Comparison of ENCODE assay signal across 8 cellular contexts in the genomic region with DNA sequence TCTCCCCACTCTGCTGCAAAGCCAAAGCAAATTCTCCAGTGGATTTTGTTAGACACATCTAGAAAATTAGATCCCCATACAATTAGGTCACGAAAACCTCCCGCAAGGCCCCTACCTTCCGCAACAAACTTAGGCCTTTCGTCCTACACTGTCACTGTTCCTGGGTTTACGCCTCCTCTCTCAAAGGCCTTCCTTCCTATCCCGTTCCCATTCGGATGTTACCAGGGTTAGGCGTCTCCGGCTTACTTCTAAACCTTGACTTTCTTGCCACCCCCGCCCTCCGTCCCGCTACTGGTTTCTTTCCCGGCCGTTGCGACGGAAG. TPM values are rescaled to one million over a fixed set of nuclear protein-coding genes. Genes with fewer than 3 reads are reported as not detected.
DNase-seq lines count a peak whose midpoint lies in the region; ATAC-seq, FAIRE-seq and TF ChIP-seq lines count a peak whose summit lies in the region.

No MANE protein-coding gene starts in this region.

- WGBS in testis, 2 donors: 0% methylated on average over 16 of the region's 16 CpGs

- no peaks in the 10 kb centered on the region for H3K9me3 Mint-ChIP-seq in T-helper 2 cell treated with Interferon-gamma antibody and Interleukin-4, amounts not matched to agents 5 μg/mL and 100 μg/mL, for 36 hours

- peaks cover 33% of the 10 kb centered on the region for H3K4me1 ChIP-seq in adipocyte (ENCODE audit: control insufficient read depth, insufficient read depth, low read length)
- peaks cover 5 to 8% of the 10 kb centered on the region in 2 donors for H3K4me1 ChIP-seq in kidney (ENCODE audit: control insufficient read depth in 1 of 2, insufficient read depth in 1 of 2, low read depth in 1 of 2, low read length in 2 of 2)
- H3K4me1 ChIP-seq in testis: peaks cover 8% of the 10 kb centered on the region

- H3K27ac ChIP-seq in kidney (ENCODE audit: low read depth in 2 of 2, low read length in 2 of 2): peak overlapping the region; percentile 92 to 97
- peak overlapping the region; percentile 90 to 93 for H3K27ac ChIP-seq in testis

- H3K27me3 ChIP-seq in adipocyte (replicated peaks; ENCODE audit: control insufficient read depth, insufficient read depth, low read length): no peaks in the 10 kb centered on the region
- H3K27me3 ChIP-seq in testis: no peaks in the 10 kb centered on the region

- H3K36me3 ChIP-seq in adipocyte (ENCODE audit: control insufficient read depth, insufficient read depth, low read length, severe bottlenecking): peaks cover 38% of the 10 kb centered on the region
- H3K36me3 ChIP-seq in kidney (ENCODE audit: control insufficient read depth in 1 of 2, insufficient read depth in 2 of 2, low read length in 2 of 2): peaks cover 19 to 25% of the 10 kb centered on the region in 2 donors
- no peaks in the 10 kb centered on the region for H3K36me3 ChIP-seq in testis (ENCODE audit: low read depth, missing control alignments)

- no peak for DNase-seq in T-helper 2 cell treated with Interferon-gamma antibody and Interleukin-4, amounts not matched to agents 5 μg/mL and 100 μg/mL, for 36 hours (ENCODE audit: low spot score)
- no peak for DNase-seq in T-helper 2 cell
- DNase-seq in adipocyte (ENCODE audit: low read depth): no peak
- DNase-seq in kidney: no peak
- no peak for DNase-seq in testis
- no peak for DNase-seq in cerebellar cortex (ENCODE audit: low spot score)
- no peak for DNase-seq in posterior cingulate gyrus

- FAIRE-seq in kidney (lab: Jason Lieb, UNC): no peak

- H3K4me1 Mint-ChIP-seq in T-helper 2 cell treated with Interferon-gamma antibody and Interleukin-4, amounts not matched to agents 5 μg/mL and 100 μg/mL, for 36 hours (ENCODE audit: low read depth): peaks cover 33% of the 10 kb centered on the region

- H3K27ac Mint-ChIP-seq in T-helper 2 cell treated with Interferon-gamma antibody and Interleukin-4, amounts not matched to agents 5 μg/mL and 100 μg/mL, for 36 hours: peak overlapping the region; percentile 100

- no peaks in the 10 kb centered on the region for H3K9me3 ChIP-seq in adipocyte (ENCODE audit: control insufficient read depth, low read length)
- no peaks in the 10 kb centered on the region for H3K9me3 ChIP-seq in kidney (ENCODE audit: control insufficient read depth in 1 of 2, low read length in 2 of 2)
- no peaks in the 10 kb centered on the region for H3K9me3 ChIP-seq in testis

- peaks cover 3% of the 10 kb centered on the region for H3K27me3 Mint-ChIP-seq in T-helper 2 cell treated with Interferon-gamma antibody and Interleukin-4, amounts not matched to agents 5 μg/mL and 100 μg/mL, for 36 hours (ENCODE audit: low read depth)

- peak overlapping the region; percentile 97 for H3K4me3 ChIP-seq in adipocyte (ENCODE audit: low read length)
- H3K4me3 ChIP-seq in kidney (ENCODE audit: low read length in 2 of 2): peak overlapping the region; percentile 86 to 96
- peak overlapping the region; percentile 94 to 98 for H3K4me3 ChIP-seq in testis

- no peak for TF ChIP-seq CTCF in kidney (IDR thresholded peaks at IDR 0.05; ENCODE audit: borderline replicate concordance, extremely low read depth, insufficient read depth)
- TF ChIP-seq CTCF in testis (IDR thresholded peaks at IDR 0.05): no peak

- no peak for TF ChIP-seq POLR2A in testis (IDR thresholded peaks at IDR 0.05)

- H3K9ac ChIP-seq in adipocyte (ENCODE audit: low read length) (peak overlapping the region; percentile 99), kidney (ENCODE audit: low read length in 2 of 2) (peak overlapping the region; percentile 85 to 92)

- intact Hi-C loops in kidney (cut with DNase I) (no loop called here), testis (cut with DNase I; ENCODE audit: low total_unique reads) (no loop called here), posterior cingulate gyrus (cut with DNase I) (no loop called here)

- H3K4me3 Mint-ChIP-seq in T-helper 2 cell treated with Interferon-gamma antibody and Interleukin-4, amounts not matched to agents 5 μg/mL and 100 μg/mL, for 36 hours: peak overlapping the region; percentile 99

- H3K36me3 Mint-ChIP-seq in T-helper 2 cell treated with Interferon-gamma antibody and Interleukin-4, amounts not matched to agents 5 μg/mL and 100 μg/mL, for 36 hours (ENCODE audit: low read depth): peaks cover 30% of the 10 kb centered on the region

- peak; percentile 22 for ATAC-seq in HG03280 (IDR thresholded peaks at IDR 0.05; ENCODE audit: unreplicated experiment)

RNA-seq across cellular contexts. Expression of a gene that starts 0.8 kb away (rescaled TPM):
- total RNA-seq in kidney (29.0 TPM), testis (10 to 100 TPM; 34.7 to 38.4 TPM)
- polyA plus RNA-seq in kidney (ENCODE audit: insufficient read depth, low read depth, low replicate concordance) (11.4 TPM), testis (ENCODE audit: insufficient read depth, low read depth, low replicate concordance) (42.8 TPM)

RNA-seq across cellular contexts. Expression of a gene that starts 32.6 kb away (rescaled TPM):
- 10.4 TPM for total RNA-seq in kidney
- 11.2 TPM for polyA plus RNA-seq in kidney (ENCODE audit: insufficient read depth, low read depth, low replicate concordance)
- 10 to 100 TPM; 16.5 to 31.7 TPM for total RNA-seq in testis
- 27.1 TPM for polyA plus RNA-seq in testis (ENCODE audit: insufficient read depth, low read depth, low replicate concordance)
